Comparison of ENCODE assay signal across 15 cellular contexts in the genomic region with DNA sequence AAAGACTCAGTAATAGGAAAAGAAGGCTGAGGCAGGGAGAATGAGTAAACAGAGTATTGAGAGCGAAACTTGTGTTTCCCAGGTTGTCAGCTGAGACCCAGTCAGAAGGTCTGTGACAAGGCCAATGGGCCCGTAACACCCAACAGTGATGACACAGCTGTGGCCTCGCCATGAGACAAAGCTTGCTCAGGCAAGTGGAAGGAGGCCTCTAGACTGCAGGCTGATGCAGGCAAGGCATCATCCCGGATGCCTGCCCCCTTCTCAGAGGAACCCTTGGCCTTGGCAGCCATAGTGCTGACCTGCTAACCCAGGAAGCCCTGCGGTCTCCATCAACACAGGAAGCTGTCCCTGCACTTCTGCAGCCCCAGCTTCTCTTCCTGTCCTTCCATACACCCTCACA. TPM values are rescaled to one million over a fixed set of nuclear protein-coding genes. Genes with fewer than 3 reads are reported as not detected.
A peak's percentile ranks its signal among the peaks of the same experiment; 100 is the strongest.
DNase-seq lines count a peak whose midpoint lies in the region; ATAC-seq and TF ChIP-seq lines count a peak whose summit lies in the region.
"Had no signal": no experiment of that assay in that cellular context is flagged by ENCODE, and none has a peak within 500 bp of the region (broad histone marks: within the 10 kb centered on the region; RNA-seq: fewer than 3 reads in every experiment).

No MANE protein-coding gene starts in this region.

- H4K20me1 ChIP-seq in Loucy (ENCODE audit: insufficient read depth, low read length, poor library complexity, severe bottlenecking): no peaks in the 10 kb centered on the region

- peak overlapping the region; percentile 22; the same call in 1 of the 2 replicates for H2AFZ ChIP-seq in Loucy (ENCODE audit: low read length)

- H3F3A ChIP-seq in Loucy (ENCODE audit: low read depth): no peaks in the 10 kb centered on the region

- no peaks in the 10 kb centered on the region for H3K36me3 ChIP-seq in Loucy (ENCODE audit: insufficient read depth, low read length)

- no peak overlapping the region for H3K4me3 Mint-ChIP-seq in activated T-cell treated with anti-CD3 and anti-CD28 coated beads, Interleukin-2, amount 50 U/mL, for 24 hours
- no peak overlapping the region for H3K4me3 Mint-ChIP-seq in natural killer cell treated with Interleukin-12 subunit alpha and Interleukin-12 subunit beta and Interleukin-15 and Interleukin-18, amount 100 ng/mL, for 72 hours
- H3K4me3 Mint-ChIP-seq in nephron progenitor cell: no peak overlapping the region

- H3K36me3 Mint-ChIP-seq in activated T-cell treated with anti-CD3 and anti-CD28 coated beads, Interleukin-2, amount 50 U/mL, for 24 hours (ENCODE audit: low read depth): no peaks in the 10 kb centered on the region
- H3K36me3 Mint-ChIP-seq in natural killer cell treated with Interleukin-12 subunit alpha and Interleukin-12 subunit beta and Interleukin-15 and Interleukin-18, amount 100 ng/mL, for 72 hours: peaks cover 7% of the 10 kb centered on the region
- H3K36me3 Mint-ChIP-seq in nephron progenitor cell (ENCODE audit: low read depth): no peaks in the 10 kb centered on the region
- H3K36me3 Mint-ChIP-seq: CD4-positive, alpha-beta memory T cell had no signal

- no peak for TF ChIP-seq CTCF in Loucy (conservative IDR thresholded peaks at IDR 0.05; ENCODE audit: low read length)
- TF ChIP-seq CTCF in nephron progenitor cell (IDR thresholded peaks at IDR 0.05): no peak

- no peaks in the 10 kb centered on the region for H3K27me3 ChIP-seq in Loucy (ENCODE audit: insufficient read depth, low read length, poor library complexity, severe bottlenecking)

- H3K4me1 Mint-ChIP-seq in activated T-cell treated with anti-CD3 and anti-CD28 coated beads, Interleukin-2, amount 50 U/mL, for 24 hours (ENCODE audit: low read depth): peaks cover 10% of the 10 kb centered on the region
- H3K4me1 Mint-ChIP-seq in natural killer cell treated with Interleukin-12 subunit alpha and Interleukin-12 subunit beta and Interleukin-15 and Interleukin-18, amount 100 ng/mL, for 72 hours (ENCODE audit: low read depth in 2 of 2): peaks cover 8 to 16% of the 10 kb centered on the region in 2 donors
- no peaks in the 10 kb centered on the region for H3K4me1 Mint-ChIP-seq in nephron progenitor cell

- no peaks in the 10 kb centered on the region for H3K9me2 ChIP-seq in Loucy (replicated peaks; ENCODE audit: low read depth, low read length)

- H3K79me2 ChIP-seq in Loucy (ENCODE audit: insufficient read depth, low read length): no peaks in the 10 kb centered on the region

- no peak overlapping the region for H3K4me3 ChIP-seq in Loucy (ENCODE audit: low read length, poor library complexity, severe bottlenecking)

- H3K9me3 ChIP-seq in Loucy (ENCODE audit: insufficient read depth, low read depth, low read length): no peaks in the 10 kb centered on the region

- no peak for DNase-seq in activated T-cell treated with anti-CD3 and anti-CD28 coated beads, Interleukin-2, amount 50 U/mL, for 24 hours
- DNase-seq in activated T-cell treated with anti-CD3 and anti-CD28 coated beads for 4 hours (no peak), nephron progenitor cell (no peak)
- no peak for DNase-seq in natural killer cell treated with Interleukin-12 subunit alpha and Interleukin-12 subunit beta and Interleukin-15 and Interleukin-18, amount 100 ng/mL, for 72 hours (ENCODE audit: low spot score)
- no peak for DNase-seq in activated effector memory CD4-positive, alpha-beta T cell treated with Interleukin-2 at 50 U/mL for 16 hours
- DNase-seq: activated CD4-positive, alpha-beta T cell treated with anti-CD3 and anti-CD28 coated beads for 4 hours; Karpas-422; midbrain; NCI-H187 treated with DMSO at 0.1 percent for 48 hours; NCI-H526; small intestine had no signal

- H3K9ac ChIP-seq in Loucy (ENCODE audit: low read depth, low read length, poor library complexity, severe bottlenecking): no peak overlapping the region

- H3K4me2 ChIP-seq in Loucy (ENCODE audit: low read depth, low read length, poor library complexity, severe bottlenecking): no peak overlapping the region

- no peaks in the 10 kb centered on the region for H3K4me1 ChIP-seq in Loucy (ENCODE audit: insufficient read depth, low read length, poor library complexity, severe bottlenecking)

- peaks cover 14% of the 10 kb centered on the region for H3K27me3 Mint-ChIP-seq in activated T-cell treated with anti-CD3 and anti-CD28 coated beads, Interleukin-2, amount 50 U/mL, for 24 hours
- peaks cover 0 to 10% of the 10 kb centered on the region in 2 donors for H3K27me3 Mint-ChIP-seq in natural killer cell treated with Interleukin-12 subunit alpha and Interleukin-12 subunit beta and Interleukin-15 and Interleukin-18, amount 100 ng/mL, for 72 hours
- H3K27me3 Mint-ChIP-seq in nephron progenitor cell (ENCODE audit: low read depth, poor library complexity): peaks cover 19% of the 10 kb centered on the region

- peak overlapping the region; percentile 27 for H3K27ac Mint-ChIP-seq in activated T-cell treated with anti-CD3 and anti-CD28 coated beads, Interleukin-2, amount 50 U/mL, for 24 hours
- peak overlapping the region in 1 of 2 donors; percentile 39 for H3K27ac Mint-ChIP-seq in natural killer cell treated with Interleukin-12 subunit alpha and Interleukin-12 subunit beta and Interleukin-15 and Interleukin-18, amount 100 ng/mL, for 72 hours
- H3K27ac Mint-ChIP-seq in nephron progenitor cell: no peak overlapping the region

- ATAC-seq in GM21619 (IDR thresholded peaks at IDR 0.05; ENCODE audit: unreplicated experiment) (peak; percentile 53), GM18873 (IDR thresholded peaks at IDR 0.05; ENCODE audit: low FRiP score, unreplicated experiment) (no peak)
- ATAC-seq in natural killer cell treated with Interleukin-12 subunit alpha and Interleukin-12 subunit beta and Interleukin-15 and Interleukin-18, amount 100 ng/mL, for 72 hours: peak; percentile 60 to 81

- peaks cover 12% of the 10 kb centered on the region for H3K9me3 Mint-ChIP-seq in activated T-cell treated with anti-CD3 and anti-CD28 coated beads, Interleukin-2, amount 50 U/mL, for 24 hours
- no peaks in the 10 kb centered on the region for H3K9me3 Mint-ChIP-seq in natural killer cell treated with Interleukin-12 subunit alpha and Interleukin-12 subunit beta and Interleukin-15 and Interleukin-18, amount 100 ng/mL, for 72 hours
- peaks cover 23% of the 10 kb centered on the region for H3K9me3 Mint-ChIP-seq in nephron progenitor cell

RNA-seq across cellular contexts. Expression of a gene that starts 15.4 kb away (rescaled TPM):
- under 1 TPM; 0.21 to 0.81 TPM for total RNA-seq in natural killer cell treated with Interleukin-12 subunit alpha and Interleukin-12 subunit beta and Interleukin-15 and Interleukin-18, amount 100 ng/mL, for 72 hours
